In genomic region chr15:79969175-79969574, GRCh38 we compare ENCODE assay signal across 18 cellular contexts. TPM values are rescaled to one million over a fixed set of nuclear protein-coding genes. Genes with fewer than 3 reads are reported as not detected.
A peak's percentile ranks its signal among the peaks of the same experiment; 100 is the strongest.
DNase-seq lines count a peak whose midpoint lies in the region; ATAC-seq lines count a peak whose summit lies in the region.
"Had no signal": no experiment of that assay in that cellular context is flagged by ENCODE, and none has a peak within 500 bp of the region (broad histone marks: within the 10 kb centered on the region; RNA-seq: fewer than 3 reads in every experiment).

No MANE protein-coding gene starts in this region.

- peak overlapping the region; percentile 55 to 93 (median 89) for H3K27ac Mint-ChIP-seq in CD8-positive, alpha-beta memory T cell
- H3K27ac Mint-ChIP-seq in IgD-negative memory B cell (peak overlapping the region in 2 of 3 donors; percentile 63 to 92), naive B cell (peak overlapping the region in 5 of 6 donors; percentile 62 to 86 (median 79))
- peak overlapping the region; percentile 97 to 99 for H3K27ac Mint-ChIP-seq in activated naive CD4-positive, alpha-beta T cell treated with anti-CD3 and anti-CD28 coated beads, Interleukin-2, amount 50 U/mL, for 72 hours

- peak overlapping the region; percentile 25 for H3K27ac ChIP-seq in CD8-positive, alpha-beta memory T cell (ENCODE audit: low read depth, low read length)
- H3K27ac ChIP-seq: BLaER1, uterus had no signal

- H3K27me3 ChIP-seq in CD8-positive, alpha-beta memory T cell (ENCODE audit: insufficient read depth, low read length, poor library complexity, severe bottlenecking) = no peaks in the 10 kb centered on the region
- H3K27me3 ChIP-seq: BLaER1, uterus had no signal

- H3K9me3 Mint-ChIP-seq in CD8-positive, alpha-beta memory T cell = no peaks in the 10 kb centered on the region
- H3K9me3 Mint-ChIP-seq in IgD-negative memory B cell (peaks cover 0 to 3% (median 0%) of the 10 kb centered on the region in 3 donors), naive B cell (peaks cover 0 to 5% (median 0%) of the 10 kb centered on the region in 7 donors)
- peaks cover 6 to 7% of the 10 kb centered on the region in 2 donors for H3K9me3 Mint-ChIP-seq in activated naive CD4-positive, alpha-beta T cell treated with anti-CD3 and anti-CD28 coated beads, Interleukin-2, amount 50 U/mL, for 72 hours

- H3K4me3 Mint-ChIP-seq in CD8-positive, alpha-beta memory T cell = peak overlapping the region; percentile 74 to 84 (median 80)
- H3K4me3 Mint-ChIP-seq in IgD-negative memory B cell (peak overlapping the region; percentile 58 to 89 (median 82)), naive B cell (peak overlapping the region; percentile 14 to 86 (median 74))

- CTCF ChIA-PET in CD8-positive, alpha-beta memory T cell (lab: Charles Lee) = interaction anchor here (1.8 kb wide), 1 partner anchor 73 kb away, joined by 5 read pairs; no protein-coding TSS in a partner anchor

- H3K9me3 ChIP-seq in CD8-positive, alpha-beta memory T cell (ENCODE audit: low read length) = no peaks in the 10 kb centered on the region
- H3K9me3 ChIP-seq: BLaER1, HAP-1, heart right ventricle, uterus had no signal

- ATAC-seq in activated naive CD4-positive, alpha-beta T cell treated with anti-CD3 and anti-CD28 coated beads, Interleukin-2, amount 50 U/mL, for 72 hours = no peak
- ATAC-seq in naive B cell (ENCODE audit: low read depth in 2 of 2) = no peak
- ATAC-seq: heart right ventricle had no signal

- no peak for DNase-seq in CD8-positive, alpha-beta memory T cell
- DNase-seq in activated naive CD4-positive, alpha-beta T cell treated with anti-CD3 and anti-CD28 coated beads, Interleukin-2, amount 50 U/mL, for 72 hours (ENCODE audit: low spot score in 2 of 2) = no peak
- no peak for DNase-seq in naive B cell
- no peak for DNase-seq in COLO668 (lab: John Stamatoyannopoulos, UW; ENCODE audit: unreplicated experiment)
- no peak for DNase-seq in activated gamma-delta T cell treated with Interleukin-2 at 50 U/mL for 16 hours
- no peak for DNase-seq in activated CD8-positive, alpha-beta memory T cell treated with anti-CD3 and anti-CD28 coated beads for 24 hours
- no peak for DNase-seq in D341Med (ENCODE audit: low spot score)
- DNase-seq: activated CD4-positive, alpha-beta T cell treated with anti-CD3 and anti-CD28 coated beads, Interleukin-2, amount 50 U/mL, for 4 hours; amygdala; heart right ventricle; NCI-H187 treated with DMSO at 0.1 percent for 48 hours; NCI-H526 treated with DMSO at 0.1 percent for 48 hours; retina; uterus had no signal

- peaks cover 50% of the 10 kb centered on the region for H3K4me1 ChIP-seq in CD8-positive, alpha-beta memory T cell (ENCODE audit: insufficient read depth, low read length)
- H3K4me1 ChIP-seq: HAP-1, uterus had no signal

- no peaks in the 10 kb centered on the region for H3K36me3 ChIP-seq in CD8-positive, alpha-beta memory T cell (ENCODE audit: insufficient read depth, low read length)
- H3K36me3 ChIP-seq: BLaER1, HAP-1, heart right ventricle, uterus had no signal

- H3K4me3 ChIP-seq in CD8-positive, alpha-beta memory T cell (ENCODE audit: low read length) = peak overlapping the region; percentile 68
- H3K4me3 ChIP-seq: BLaER1, HAP-1, uterus had no signal

- no peaks in the 10 kb centered on the region for H3K27me3 Mint-ChIP-seq in CD8-positive, alpha-beta memory T cell
- H3K27me3 Mint-ChIP-seq in IgD-negative memory B cell (no peaks in the 10 kb centered on the region), naive B cell (no peaks in the 10 kb centered on the region)

- POLR2A ChIA-PET in CD8-positive, alpha-beta memory T cell (lab: Charles Lee) = interaction anchor here (1.9 to 5.5 kb wide), 4 partner anchors 21 to 73 kb away, joined by 6 to 64 read pairs (median 12); partner anchors contain the start of gene MTHFS

- peaks cover 52 to 88% (median 77%) of the 10 kb centered on the region in 3 donors for H3K4me1 Mint-ChIP-seq in CD8-positive, alpha-beta memory T cell
- H3K4me1 Mint-ChIP-seq in IgD-negative memory B cell (peaks cover 47 to 66% (median 54%) of the 10 kb centered on the region in 3 donors), naive B cell (peaks cover 52 to 66% (median 61%) of the 10 kb centered on the region in 3 donors)

- H3K36me3 Mint-ChIP-seq in CD8-positive, alpha-beta memory T cell = peaks cover 3 to 15% (median 3%) of the 10 kb centered on the region in 3 donors
- H3K36me3 Mint-ChIP-seq in IgD-negative memory B cell = peaks cover 4% of the 10 kb centered on the region
- H3K36me3 Mint-ChIP-seq in activated naive CD4-positive, alpha-beta T cell treated with anti-CD3 and anti-CD28 coated beads, Interleukin-2, amount 50 U/mL, for 72 hours = peaks cover 35 to 49% of the 10 kb centered on the region in 2 donors
- peaks cover 4 to 27% of the 10 kb centered on the region in 2 donors for H3K36me3 Mint-ChIP-seq in naive B cell

RNA-seq across cellular contexts. Expression of gene BCL2A1, which starts 1.8 kb away (rescaled TPM):
- total RNA-seq in CD8-positive, alpha-beta memory T cell = 10 to 100 TPM; 55.8 to 56.8 TPM
- 29.5 TPM for polyA plus RNA-seq in CD8-positive, alpha-beta memory T cell
- polyA plus RNA-seq in IgD-negative memory B cell = 75.8 TPM
- 10 to 100 TPM; 50.4 to 79.8 TPM for total RNA-seq in activated naive CD4-positive, alpha-beta T cell treated with anti-CD3 and anti-CD28 coated beads, Interleukin-2, amount 50 U/mL, for 72 hours
- polyA plus RNA-seq in naive B cell (ENCODE audit: low read depth in 6 of 6) = 10 to 100 TPM; 30.9 to 58.4 (median 44.4) TPM
- total RNA-seq: G401 had no signal
